In genomic region chr10:51524041-51524440, GRCh38 we compare ENCODE assay signal across 19 cellular contexts.
"Had no signal": no experiment of that assay in that cellular context is flagged by ENCODE, and none has a peak within 500 bp of the region (broad histone marks: within the 10 kb centered on the region; RNA-seq: fewer than 3 reads in every experiment).

No MANE protein-coding gene starts in this region.

- H3K27ac ChIP-seq: cardiac muscle cell, coronary artery, tibial nerve had no signal

- H3K36me3 Mint-ChIP-seq: activated naive CD8-positive, alpha-beta T cell treated with anti-CD3 and anti-CD28 coated beads, Interleukin-2, amount 10 ng/mL, durations not matched to agents 7 days and 5 days; stimulated activated naive B cell treated with anti-CD40 and anti-IgM and Interleukin-4, amounts not matched to agents 10 μg/mL and 1 μg/mL and 100 μg/mL, for 72 hours had no signal

- H3K36me3 ChIP-seq: ascending aorta, cardiac muscle cell, tibial nerve had no signal

- H3K4me3 Mint-ChIP-seq: activated naive CD8-positive, alpha-beta T cell treated with anti-CD3 and anti-CD28 coated beads, Interleukin-2, amount 10 ng/mL, durations not matched to agents 7 days and 5 days; nephron; stimulated activated naive B cell treated with anti-CD40 and anti-IgM and Interleukin-4, amounts not matched to agents 10 μg/mL and 1 μg/mL and 100 μg/mL, for 72 hours had no signal

- DNase-seq: activated CD4-positive, alpha-beta T cell treated with anti-CD3 and anti-CD28 coated beads for 1 hour; activated CD4-positive, alpha-beta T cell treated with anti-CD3 and anti-CD28 coated beads, Interleukin-2, amount 50 U/mL, for 48 hours; activated gamma-delta T cell; activated naive CD8-positive, alpha-beta T cell treated with anti-CD3 and anti-CD28 coated beads, Interleukin-2, amount 10 ng/mL, durations not matched to agents 7 days and 5 days; activated T-cell treated with anti-CD3 and anti-CD28 coated beads, Interleukin-2, amount 50 U/mL, for 48 hours; effector CD4-positive, alpha-beta T cell; islet precursor cell; mammary epithelial cell; stimulated activated CD4-positive, alpha-beta T cell treated with anti-CD3 and anti-CD28 coated beads, Interleukin-2, amount 100 ng/mL, for 24 hours; stimulated activated naive B cell treated with anti-CD40 and anti-IgM and Interleukin-4, amounts not matched to agents 10 μg/mL and 1 μg/mL and 100 μg/mL, for 72 hours; T-helper 9 cell had no signal

- H3K27me3 Mint-ChIP-seq: activated naive CD8-positive, alpha-beta T cell treated with anti-CD3 and anti-CD28 coated beads, Interleukin-2, amount 10 ng/mL, durations not matched to agents 7 days and 5 days had no signal

- FAIRE-seq: endothelial cell of umbilical vein had no signal

- H3K27me3 ChIP-seq: ascending aorta, cardiac muscle cell, tibial nerve had no signal

- H3K9me3 ChIP-seq: ascending aorta, tibial nerve had no signal

- H3K4me1 Mint-ChIP-seq: activated naive CD8-positive, alpha-beta T cell treated with anti-CD3 and anti-CD28 coated beads, Interleukin-2, amount 10 ng/mL, durations not matched to agents 7 days and 5 days; nephron; stimulated activated naive B cell treated with anti-CD40 and anti-IgM and Interleukin-4, amounts not matched to agents 10 μg/mL and 1 μg/mL and 100 μg/mL, for 72 hours had no signal

- H3K4me3 ChIP-seq: ascending aorta, cardiac muscle cell, coronary artery, tibial nerve had no signal

- H3K9me3 Mint-ChIP-seq: activated naive CD8-positive, alpha-beta T cell treated with anti-CD3 and anti-CD28 coated beads, Interleukin-2, amount 10 ng/mL, durations not matched to agents 7 days and 5 days; nephron had no signal

- ATAC-seq: left lobe of liver; sciatic nerve; stimulated activated naive B cell treated with anti-CD40 and anti-IgM and Interleukin-4, amounts not matched to agents 10 μg/mL and 1 μg/mL and 100 μg/mL, for 72 hours had no signal

- H3K27ac Mint-ChIP-seq: activated naive CD8-positive, alpha-beta T cell treated with anti-CD3 and anti-CD28 coated beads, Interleukin-2, amount 10 ng/mL, durations not matched to agents 7 days and 5 days; nephron; stimulated activated naive B cell treated with anti-CD40 and anti-IgM and Interleukin-4, amounts not matched to agents 10 μg/mL and 1 μg/mL and 100 μg/mL, for 72 hours had no signal
